In genomic region chr12:11651377-11651776, GRCh38 we compare ENCODE assay signal across 8 cellular contexts. TPM values are rescaled to one million over a fixed set of nuclear protein-coding genes. Genes with fewer than 3 reads are reported as not detected.
DNase-seq lines count a peak whose midpoint lies in the region; ATAC-seq and TF ChIP-seq lines count a peak whose summit lies in the region.

No MANE protein-coding gene starts in this region.

- H3K4me3 ChIP-seq in AG10803 (ENCODE audit: low read length): peak overlapping the region; percentile 95
- peak overlapping the region; percentile 91 for H3K4me3 ChIP-seq in MG63
- H3K4me3 ChIP-seq in colonic mucosa: peak overlapping the region; percentile 67

- no peaks in the 10 kb centered on the region for H3K27me3 ChIP-seq in MG63
- H3K27me3 ChIP-seq in colonic mucosa: no peaks in the 10 kb centered on the region

- DNase-seq in AG10803 (ENCODE audit: low read depth): no peak
- no peak for DNase-seq in MG63
- DNase-seq in colonic mucosa: no peak
- no peak for DNase-seq in natural killer cell
- DNase-seq in NCI-H82 treated with DMSO at 0.1 percent for 48 hours (lab: John Stamatoyannopoulos, UW; ENCODE audit: unreplicated experiment): no peak
- DNase-seq in NCI-H1105 (lab: John Stamatoyannopoulos, UW): no peak
- DNase-seq in T-helper 9 cell: no peak

- no peaks in the 10 kb centered on the region for H3K36me3 ChIP-seq in MG63
- no peaks in the 10 kb centered on the region for H3K36me3 ChIP-seq in colonic mucosa

- no peaks in the 10 kb centered on the region for H3K9me3 ChIP-seq in MG63
- H3K9me3 ChIP-seq in colonic mucosa: no peaks in the 10 kb centered on the region

- H3K27ac Mint-ChIP-seq in natural killer cell: peak overlapping the region; percentile 88 to 95

- intact Hi-C loops in colonic mucosa (cut with DNase I): loop anchor here (5.0 kb wide), 1 partner anchor 81 kb away; no protein-coding TSS in a partner anchor
- intact Hi-C loops in natural killer cell (cut with micrococcal nuclease): loop anchor here (2.0 to 10.0 kb wide), 2 partner anchors 359 to 1063 kb away; partner anchors contain the start of gene CDKN1B

- peak overlapping the region; percentile 97 for H3K27ac ChIP-seq in colonic mucosa

- H3K4me3 Mint-ChIP-seq in natural killer cell: peak overlapping the region; percentile 91

- TF ChIP-seq CTCF in AG10803 (conservative IDR thresholded peaks at IDR 0.05; ENCODE audit: low read length) (no peak), colonic mucosa (IDR thresholded peaks at IDR 0.05) (no peak), natural killer cell (IDR thresholded peaks at IDR 0.05) (no peak)

- no peaks in the 10 kb centered on the region for H3K36me3 Mint-ChIP-seq in natural killer cell

- H3K27me3 Mint-ChIP-seq in natural killer cell (ENCODE audit: low read depth in 2 of 2): no peaks in the 10 kb centered on the region

- H3K9me3 Mint-ChIP-seq in natural killer cell: no peaks in the 10 kb centered on the region

- no peak for ATAC-seq in natural killer cell
- no peak for ATAC-seq in HG03175 (IDR thresholded peaks at IDR 0.05; ENCODE audit: unreplicated experiment)

- H3K4me1 ChIP-seq in colonic mucosa: peaks cover 5% of the 10 kb centered on the region

- peak overlapping the region; percentile 54 to 76 for H3K9ac ChIP-seq in colonic mucosa (ENCODE audit: low read depth in 2 of 2, low read length in 2 of 2)

- peaks cover 38 to 52% of the 10 kb centered on the region in 2 donors for H3K4me1 Mint-ChIP-seq in natural killer cell

RNA-seq across cellular contexts. Expression of gene ETV6, which starts 1.9 kb away (rescaled TPM):
- total RNA-seq in MG63 (2014; rRNA removed; shearing (Covaris generic); ENCODE audit: low replicate concordance): 2.3 and 3.0 TPM in 2 replicates
- 10 to 100 TPM; 49.2 to 73.1 TPM for total RNA-seq in colonic mucosa
- 10 to 100 TPM; 38.9 to 49.5 (median 40.6) TPM for total RNA-seq in natural killer cell
